Comparison of ENCODE assay signal across 8 cellular contexts in genomic region chr7:18666107-18666728, GRCh38.
DNase-seq lines count a peak whose midpoint lies in the region; ATAC-seq and TF ChIP-seq lines count a peak whose summit lies in the region.

No MANE protein-coding gene starts in this region.

- no peak overlapping the region for H3K27ac Mint-ChIP-seq in naive thymus-derived CD8-positive, alpha-beta T cell
- no peak overlapping the region for H3K27ac Mint-ChIP-seq in stimulated activated naive B cell treated with anti-CD40 and anti-IgM and Interleukin-4, amounts not matched to agents 10 μg/mL and 1 μg/mL and 100 μg/mL, for 72 hours

- H3K36me3 Mint-ChIP-seq in naive thymus-derived CD8-positive, alpha-beta T cell: no peaks in the 10 kb centered on the region
- H3K36me3 Mint-ChIP-seq in stimulated activated naive B cell treated with anti-CD40 and anti-IgM and Interleukin-4, amounts not matched to agents 10 μg/mL and 1 μg/mL and 100 μg/mL, for 72 hours: peaks cover 13 to 16% of the 10 kb centered on the region in 2 donors

- no peaks in the 10 kb centered on the region for H4K20me1 ChIP-seq in OCI-LY3 (ENCODE audit: insufficient read depth, low read length)

- peak overlapping the region; percentile 55 for H3K4me2 ChIP-seq in OCI-LY3 (ENCODE audit: low read length)

- POLR2A ChIA-PET in naive thymus-derived CD8-positive, alpha-beta T cell (lab: Charles Lee): no interaction called here

- H3K4me3 Mint-ChIP-seq in naive thymus-derived CD8-positive, alpha-beta T cell: no peak overlapping the region
- no peak overlapping the region for H3K4me3 Mint-ChIP-seq in stimulated activated naive B cell treated with anti-CD40 and anti-IgM and Interleukin-4, amounts not matched to agents 10 μg/mL and 1 μg/mL and 100 μg/mL, for 72 hours

- no peaks in the 10 kb centered on the region for H3K36me3 ChIP-seq in OCI-LY3 (replicated peaks; ENCODE audit: low read depth, low read length)

- H3K9ac ChIP-seq in OCI-LY3 (ENCODE audit: low read length): no peak overlapping the region

- H3K27ac ChIP-seq in OCI-LY3 (ENCODE audit: low read length): no peak overlapping the region

- TF ChIP-seq CTCF in OCI-LY3 (IDR thresholded peaks at IDR 0.05; ENCODE audit: low read depth, low read length): peak; percentile 89

- H3K27me3 ChIP-seq in OCI-LY3 (ENCODE audit: low read depth, low read length): no peaks in the 10 kb centered on the region

- peaks cover 0 to 3% (median 0%) of the 10 kb centered on the region in 4 donors for H3K4me1 Mint-ChIP-seq in naive thymus-derived CD8-positive, alpha-beta T cell
- H3K4me1 Mint-ChIP-seq in stimulated activated naive B cell treated with anti-CD40 and anti-IgM and Interleukin-4, amounts not matched to agents 10 μg/mL and 1 μg/mL and 100 μg/mL, for 72 hours: peaks cover 4 to 13% of the 10 kb centered on the region in 2 donors

- peaks cover 0 to 2% (median 0%) of the 10 kb centered on the region in 5 donors for H3K27me3 Mint-ChIP-seq in naive thymus-derived CD8-positive, alpha-beta T cell
- no peaks in the 10 kb centered on the region for H3K27me3 Mint-ChIP-seq in stimulated activated naive B cell treated with anti-CD40 and anti-IgM and Interleukin-4, amounts not matched to agents 10 μg/mL and 1 μg/mL and 100 μg/mL, for 72 hours

- H3K9me3 Mint-ChIP-seq in naive thymus-derived CD8-positive, alpha-beta T cell: no peaks in the 10 kb centered on the region
- no peaks in the 10 kb centered on the region for H3K9me3 Mint-ChIP-seq in stimulated activated naive B cell treated with anti-CD40 and anti-IgM and Interleukin-4, amounts not matched to agents 10 μg/mL and 1 μg/mL and 100 μg/mL, for 72 hours

- H3K9me3 ChIP-seq in OCI-LY3 (ENCODE audit: insufficient read depth, low read length): no peaks in the 10 kb centered on the region

- no peaks in the 10 kb centered on the region for H3K79me2 ChIP-seq in OCI-LY3 (ENCODE audit: low read length)

- H3K4me3 ChIP-seq in OCI-LY3 (ENCODE audit: low read length): no peak overlapping the region; the same call in 1 of the 2 replicates

- H2AFZ ChIP-seq in OCI-LY3 (ENCODE audit: low read depth, low read length): peak overlapping the region; percentile 74

- DNase-seq in DMS53 (lab: John Stamatoyannopoulos, UW): peak; percentile 94
- peak; percentile 45 for DNase-seq in HS-27A (ENCODE audit: low read depth)
- DNase-seq in activated CD8-positive, alpha-beta memory T cell treated with anti-CD3 and anti-CD28 coated beads, Interleukin-2, amount 50 U/mL, for 24 hours (ENCODE audit: extremely low read depth): peak; percentile 12
- DNase-seq in naive thymus-derived CD8-positive, alpha-beta T cell: peak in 9 of 10 donors; percentile 14 to 66 (median 35)
- DNase-seq in stimulated activated naive B cell treated with anti-CD40 and anti-IgM and Interleukin-4, amounts not matched to agents 10 μg/mL and 1 μg/mL and 100 μg/mL, for 72 hours: peak; percentile 49

- peak; percentile 100 for ATAC-seq in GM21447 (IDR thresholded peaks at IDR 0.05; ENCODE audit: unreplicated experiment)
- ATAC-seq in esophagus mucosa: peak; percentile 75
- no peak for ATAC-seq in naive thymus-derived CD8-positive, alpha-beta T cell
- ATAC-seq in stimulated activated naive B cell treated with anti-CD40 and anti-IgM and Interleukin-4, amounts not matched to agents 10 μg/mL and 1 μg/mL and 100 μg/mL, for 72 hours (replicated peaks): peak; percentile 92 to 95

- peaks cover 5% of the 10 kb centered on the region; the same call in 1 of the 2 replicates for H3K4me1 ChIP-seq in OCI-LY3 (ENCODE audit: low read length)

Comparison
In these comparisons a context has a peak if more than half of its experiments do, and no peak if none do; other contexts are left out.
1. DNase-seq: peak in every context shown above with its lines; median percentile 94 in DMS53; 49 in stimulated activated naive B cell treated with anti-CD40 and anti-IgM and Interleukin-4, amounts not matched to agents 10 μg/mL and 1 μg/mL and 100 μg/mL, for 72 hours; 45 in HS-27A; 35 in naive thymus-derived CD8-positive, alpha-beta T cell; 12 in activated CD8-positive, alpha-beta memory T cell treated with anti-CD3 and anti-CD28 coated beads, Interleukin-2, amount 50 U/mL, for 24 hours.
2. ATAC-seq: peak in GM21447 (single experiment), esophagus mucosa (single experiment) and stimulated activated naive B cell treated with anti-CD40 and anti-IgM and Interleukin-4, amounts not matched to agents 10 μg/mL and 1 μg/mL and 100 μg/mL, for 72 hours (2 of 2); none in naive thymus-derived CD8-positive, alpha-beta T cell (0 of 2).